2 cellular contexts compared by ENCODE assay signal in the genomic region with DNA sequence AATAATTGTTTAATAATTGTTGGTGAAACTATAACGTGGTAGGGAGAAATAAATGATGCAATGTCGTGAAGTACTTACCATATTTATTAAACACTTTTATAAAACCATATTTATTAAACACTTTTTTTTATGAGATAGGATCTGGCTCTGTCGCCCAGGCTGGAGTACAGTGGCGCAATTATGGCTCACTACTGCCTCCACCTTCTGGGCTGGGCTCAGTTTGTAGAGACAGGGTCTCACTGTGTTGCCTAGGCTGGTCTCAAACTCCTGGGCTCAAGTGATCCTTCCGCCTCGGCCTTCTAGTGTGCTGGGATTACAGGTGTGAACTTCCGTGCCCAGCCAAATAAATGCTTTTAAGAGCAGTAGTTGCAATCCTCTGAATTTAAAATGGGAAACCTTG.
TF ChIP-seq lines count a peak whose summit lies in the region.

No MANE protein-coding gene starts in this region.

TF ChIP-seq in HEK293, 187 proteins besides CTCF, POLR2A, EP300 and RAD21 (continued from another document):
- TF ChIP-seq, protein P1, sequence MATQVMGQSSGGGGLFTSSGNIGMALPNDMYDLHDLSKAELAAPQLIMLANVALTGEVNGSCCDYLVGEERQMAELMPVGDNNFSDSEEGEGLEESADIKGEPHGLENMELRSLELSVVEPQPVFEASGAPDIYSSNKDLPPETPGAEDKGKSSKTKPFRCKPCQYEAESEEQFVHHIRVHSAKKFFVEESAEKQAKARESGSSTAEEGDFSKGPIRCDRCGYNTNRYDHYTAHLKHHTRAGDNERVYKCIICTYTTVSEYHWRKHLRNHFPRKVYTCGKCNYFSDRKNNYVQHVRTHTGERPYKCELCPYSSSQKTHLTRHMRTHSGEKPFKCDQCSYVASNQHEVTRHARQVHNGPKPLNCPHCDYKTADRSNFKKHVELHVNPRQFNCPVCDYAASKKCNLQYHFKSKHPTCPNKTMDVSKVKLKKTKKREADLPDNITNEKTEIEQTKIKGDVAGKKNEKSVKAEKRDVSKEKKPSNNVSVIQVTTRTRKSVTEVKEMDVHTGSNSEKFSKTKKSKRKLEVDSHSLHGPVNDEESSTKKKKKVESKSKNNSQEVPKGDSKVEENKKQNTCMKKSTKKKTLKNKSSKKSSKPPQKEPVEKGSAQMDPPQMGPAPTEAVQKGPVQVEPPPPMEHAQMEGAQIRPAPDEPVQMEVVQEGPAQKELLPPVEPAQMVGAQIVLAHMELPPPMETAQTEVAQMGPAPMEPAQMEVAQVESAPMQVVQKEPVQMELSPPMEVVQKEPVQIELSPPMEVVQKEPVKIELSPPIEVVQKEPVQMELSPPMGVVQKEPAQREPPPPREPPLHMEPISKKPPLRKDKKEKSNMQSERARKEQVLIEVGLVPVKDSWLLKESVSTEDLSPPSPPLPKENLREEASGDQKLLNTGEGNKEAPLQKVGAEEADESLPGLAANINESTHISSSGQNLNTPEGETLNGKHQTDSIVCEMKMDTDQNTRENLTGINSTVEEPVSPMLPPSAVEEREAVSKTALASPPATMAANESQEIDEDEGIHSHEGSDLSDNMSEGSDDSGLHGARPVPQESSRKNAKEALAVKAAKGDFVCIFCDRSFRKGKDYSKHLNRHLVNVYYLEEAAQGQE (tag by site-specific recombination; IDR thresholded peaks at IDR 0.05): no peak
- TF ChIP-seq, protein P2, sequence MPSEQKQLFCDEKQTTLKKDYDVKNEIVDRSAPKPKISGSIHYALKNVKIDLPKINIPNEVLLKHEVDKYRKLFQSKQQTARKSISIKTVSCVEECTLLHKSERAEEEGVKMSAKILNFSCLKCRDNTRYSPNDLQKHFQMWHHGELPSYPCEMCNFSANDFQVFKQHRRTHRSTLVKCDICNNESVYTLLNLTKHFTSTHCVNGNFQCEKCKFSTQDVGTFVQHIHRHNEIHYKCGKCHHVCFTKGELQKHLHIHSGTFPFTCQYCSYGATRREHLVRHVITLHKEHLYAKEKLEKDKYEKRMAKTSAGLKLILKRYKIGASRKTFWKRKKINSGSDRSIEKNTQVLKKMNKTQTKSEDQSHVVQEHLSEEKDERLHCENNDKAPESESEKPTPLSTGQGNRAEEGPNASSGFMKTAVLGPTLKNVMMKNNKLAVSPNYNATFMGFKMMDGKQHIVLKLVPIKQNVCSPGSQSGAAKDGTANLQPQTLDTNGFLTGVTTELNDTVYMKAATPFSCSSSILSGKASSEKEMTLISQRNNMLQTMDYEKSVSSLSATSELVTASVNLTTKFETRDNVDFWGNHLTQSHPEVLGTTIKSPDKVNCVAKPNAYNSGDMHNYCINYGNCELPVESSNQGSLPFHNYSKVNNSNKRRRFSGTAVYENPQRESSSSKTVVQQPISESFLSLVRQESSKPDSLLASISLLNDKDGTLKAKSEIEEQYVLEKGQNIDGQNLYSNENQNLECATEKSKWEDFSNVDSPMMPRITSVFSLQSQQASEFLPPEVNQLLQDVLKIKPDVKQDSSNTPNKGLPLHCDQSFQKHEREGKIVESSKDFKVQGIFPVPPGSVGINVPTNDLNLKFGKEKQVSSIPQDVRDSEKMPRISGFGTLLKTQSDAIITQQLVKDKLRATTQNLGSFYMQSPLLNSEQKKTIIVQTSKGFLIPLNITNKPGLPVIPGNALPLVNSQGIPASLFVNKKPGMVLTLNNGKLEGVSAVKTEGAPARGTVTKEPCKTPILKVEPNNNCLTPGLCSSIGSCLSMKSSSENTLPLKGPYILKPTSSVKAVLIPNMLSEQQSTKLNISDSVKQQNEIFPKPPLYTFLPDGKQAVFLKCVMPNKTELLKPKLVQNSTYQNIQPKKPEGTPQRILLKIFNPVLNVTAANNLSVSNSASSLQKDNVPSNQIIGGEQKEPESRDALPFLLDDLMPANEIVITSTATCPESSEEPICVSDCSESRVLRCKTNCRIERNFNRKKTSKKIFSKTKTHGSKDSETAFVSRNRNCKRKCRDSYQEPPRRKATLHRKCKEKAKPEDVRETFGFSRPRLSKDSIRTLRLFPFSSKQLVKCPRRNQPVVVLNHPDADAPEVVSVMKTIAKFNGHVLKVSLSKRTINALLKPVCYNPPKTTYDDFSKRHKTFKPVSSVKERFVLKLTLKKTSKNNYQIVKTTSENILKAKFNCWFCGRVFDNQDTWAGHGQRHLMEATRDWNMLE (tag by site-specific recombination; conservative IDR thresholded peaks at IDR 0.05; ENCODE audit: low read depth): no peak
- TF ChIP-seq ZFP69B (tag by site-specific recombination; IDR thresholded peaks at IDR 0.05) (no peak), KLF1 (tag by site-specific recombination; IDR thresholded peaks at IDR 0.05) (no peak)

TF ChIP-seq in WTC11, 78 proteins besides CTCF, POLR2A, EP300 and RAD21 (continued from another document):
- no peak for TF ChIP-seq NR1H2 (CRISPR knock-in tag; IDR thresholded peaks at IDR 0.05)
